25 cellular contexts compared by ENCODE assay signal in the genomic region with DNA sequence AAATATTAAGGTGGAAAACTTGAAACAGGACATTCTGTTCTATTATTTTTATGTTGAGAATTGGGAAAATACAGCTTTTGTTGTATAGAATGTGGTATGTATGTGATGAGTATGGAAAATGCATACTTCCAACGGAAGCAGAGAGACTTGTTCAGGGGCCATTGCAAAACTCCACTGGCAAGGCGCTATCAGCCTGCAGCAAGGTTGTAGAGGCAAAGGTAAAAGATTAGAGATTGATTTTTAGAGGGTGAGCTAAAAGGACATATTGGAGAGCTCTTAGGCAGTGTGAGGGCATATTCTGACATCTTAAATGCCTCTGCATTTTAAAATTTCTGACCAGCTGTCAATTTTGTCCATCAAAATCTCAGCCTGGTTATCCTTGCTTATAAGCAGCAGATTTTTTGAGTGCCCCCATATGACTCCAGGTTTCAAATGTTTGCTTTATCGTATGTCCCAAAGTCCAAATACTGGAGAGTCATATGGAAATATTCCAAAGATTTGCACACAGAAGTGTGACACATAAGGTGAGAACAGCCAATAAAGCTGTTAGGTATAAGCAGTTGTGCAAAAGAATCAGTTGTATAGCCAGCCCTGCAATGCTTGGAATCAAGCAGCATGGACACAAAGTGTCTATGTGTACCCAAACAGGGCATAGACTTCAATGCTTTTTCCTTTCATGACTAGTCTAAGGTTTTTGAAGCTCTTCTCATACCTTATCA.
"Had no signal": no experiment of that assay in that cellular context is flagged by ENCODE, and none has a peak within 500 bp of the region (broad histone marks: within the 10 kb centered on the region; RNA-seq: fewer than 3 reads in every experiment).

No MANE protein-coding gene starts in this region.

- H3K4me1 Mint-ChIP-seq: natural killer cell; neural progenitor cell; stimulated activated effector memory CD8-positive, alpha-beta T cell treated with anti-CD3 and anti-CD28 coated beads, Interleukin-12 subunit alpha, Interleukin-12 subunit beta, amount 100 ng/mL, for 72 hours had no signal

- H3K9me3 ChIP-seq: ovary, prostate gland, stomach, thoracic aorta, thyroid gland, tibial nerve, upper lobe of left lung, vagina had no signal

- H3K36me3 Mint-ChIP-seq: natural killer cell; neural progenitor cell; stimulated activated effector memory CD8-positive, alpha-beta T cell treated with anti-CD3 and anti-CD28 coated beads, Interleukin-12 subunit alpha, Interleukin-12 subunit beta, amount 100 ng/mL, for 72 hours; stimulated activated naive B cell treated with anti-CD40 and anti-IgM and Interleukin-4, amounts not matched to agents 10 μg/mL and 1 μg/mL and 100 μg/mL, for 72 hours had no signal

- H3K4me3 Mint-ChIP-seq: naive thymus-derived CD4-positive, alpha-beta T cell; natural killer cell; nephron; neural progenitor cell; stimulated activated effector memory CD8-positive, alpha-beta T cell treated with anti-CD3 and anti-CD28 coated beads, Interleukin-12 subunit alpha, Interleukin-12 subunit beta, amount 100 ng/mL, for 72 hours; stimulated activated naive B cell treated with anti-CD40 and anti-IgM and Interleukin-4, amounts not matched to agents 10 μg/mL and 1 μg/mL and 100 μg/mL, for 72 hours; stimulated activated naive CD8-positive, alpha-beta T cell treated with anti-CD3 and anti-CD28 coated beads, Interleukin-15, Interleukin-2, amounts not matched to agents 100 ng/mL and 50 ng/mL, for 24 hours had no signal

- DNase-seq: naive thymus-derived CD4-positive, alpha-beta T cell; natural killer cell; occipital lobe; ovary; posterior cingulate gyrus; right cardiac atrium; stimulated activated CD4-positive, alpha-beta T cell treated with anti-CD3 and anti-CD28 coated beads, Interleukin-15, amount 100 ng/mL, for 24 hours; stimulated activated CD4-positive, alpha-beta T cell treated with anti-CD3 and anti-CD28 coated beads, Interleukin-2, amount 100 ng/mL, for 24 hours; stimulated activated CD4-positive, alpha-beta T cell treated with anti-CD3 and anti-CD28 coated beads, Interleukin-2, amount 100 ng/mL, for 48 hours; stimulated activated CD4-positive, alpha-beta T cell treated with anti-CD3 and anti-CD28 coated beads, Interleukin-4, amount 100 ng/mL, for 24 hours; stimulated activated naive B cell treated with anti-CD40 and anti-IgM and Interleukin-4, amounts not matched to agents 10 μg/mL and 1 μg/mL and 100 μg/mL, for 72 hours; stimulated activated naive CD4-positive, alpha-beta T cell treated with Interleukin-2 at 50 U/mL for 16 hours; stomach; thyroid gland; upper lobe of left lung had no signal

- H3K27ac ChIP-seq: neural progenitor cell, ovary, parathyroid adenoma, prostate gland, skin epidermis, stomach, thoracic aorta, thyroid gland, tibial nerve, upper lobe of left lung, vagina had no signal

- H3K27me3 Mint-ChIP-seq: naive thymus-derived CD4-positive, alpha-beta T cell; stimulated activated naive B cell treated with anti-CD40 and anti-IgM and Interleukin-4, amounts not matched to agents 10 μg/mL and 1 μg/mL and 100 μg/mL, for 72 hours; stimulated activated naive CD8-positive, alpha-beta T cell treated with anti-CD3 and anti-CD28 coated beads, Interleukin-15, Interleukin-2, amounts not matched to agents 100 ng/mL and 50 ng/mL, for 24 hours had no signal

- H3K4me3 ChIP-seq: neural progenitor cell, ovary, prostate gland, skin epidermis, stomach, thoracic aorta, thyroid gland, tibial nerve, upper lobe of left lung, vagina had no signal

- H3K4me1 ChIP-seq: neural progenitor cell, parathyroid adenoma, prostate gland, stomach, thyroid gland, tibial nerve, upper lobe of left lung, vagina had no signal

- H3K9ac ChIP-seq: neural progenitor cell, parathyroid adenoma had no signal

- H3K27ac Mint-ChIP-seq: naive thymus-derived CD4-positive, alpha-beta T cell; natural killer cell; nephron; neural progenitor cell; stimulated activated effector memory CD8-positive, alpha-beta T cell treated with anti-CD3 and anti-CD28 coated beads, Interleukin-12 subunit alpha, Interleukin-12 subunit beta, amount 100 ng/mL, for 72 hours; stimulated activated naive B cell treated with anti-CD40 and anti-IgM and Interleukin-4, amounts not matched to agents 10 μg/mL and 1 μg/mL and 100 μg/mL, for 72 hours; stimulated activated naive CD8-positive, alpha-beta T cell treated with anti-CD3 and anti-CD28 coated beads, Interleukin-15, Interleukin-2, amounts not matched to agents 100 ng/mL and 50 ng/mL, for 24 hours had no signal

- H3K36me3 ChIP-seq: neural progenitor cell, ovary, prostate gland, stomach, thoracic aorta, thyroid gland, tibial nerve, upper lobe of left lung, vagina had no signal

- H3K27me3 ChIP-seq: neural progenitor cell, ovary, stomach, thyroid gland, tibial nerve, upper lobe of left lung, vagina had no signal

- H3K9me3 Mint-ChIP-seq: natural killer cell; nephron; neural progenitor cell; stimulated activated effector memory CD8-positive, alpha-beta T cell treated with anti-CD3 and anti-CD28 coated beads, Interleukin-12 subunit alpha, Interleukin-12 subunit beta, amount 100 ng/mL, for 72 hours; stimulated activated naive B cell treated with anti-CD40 and anti-IgM and Interleukin-4, amounts not matched to agents 10 μg/mL and 1 μg/mL and 100 μg/mL, for 72 hours; stimulated activated naive CD8-positive, alpha-beta T cell treated with anti-CD3 and anti-CD28 coated beads, Interleukin-15, Interleukin-2, amounts not matched to agents 100 ng/mL and 50 ng/mL, for 24 hours had no signal
